ENCODE assay signal across 11 cellular contexts in the genomic region with DNA sequence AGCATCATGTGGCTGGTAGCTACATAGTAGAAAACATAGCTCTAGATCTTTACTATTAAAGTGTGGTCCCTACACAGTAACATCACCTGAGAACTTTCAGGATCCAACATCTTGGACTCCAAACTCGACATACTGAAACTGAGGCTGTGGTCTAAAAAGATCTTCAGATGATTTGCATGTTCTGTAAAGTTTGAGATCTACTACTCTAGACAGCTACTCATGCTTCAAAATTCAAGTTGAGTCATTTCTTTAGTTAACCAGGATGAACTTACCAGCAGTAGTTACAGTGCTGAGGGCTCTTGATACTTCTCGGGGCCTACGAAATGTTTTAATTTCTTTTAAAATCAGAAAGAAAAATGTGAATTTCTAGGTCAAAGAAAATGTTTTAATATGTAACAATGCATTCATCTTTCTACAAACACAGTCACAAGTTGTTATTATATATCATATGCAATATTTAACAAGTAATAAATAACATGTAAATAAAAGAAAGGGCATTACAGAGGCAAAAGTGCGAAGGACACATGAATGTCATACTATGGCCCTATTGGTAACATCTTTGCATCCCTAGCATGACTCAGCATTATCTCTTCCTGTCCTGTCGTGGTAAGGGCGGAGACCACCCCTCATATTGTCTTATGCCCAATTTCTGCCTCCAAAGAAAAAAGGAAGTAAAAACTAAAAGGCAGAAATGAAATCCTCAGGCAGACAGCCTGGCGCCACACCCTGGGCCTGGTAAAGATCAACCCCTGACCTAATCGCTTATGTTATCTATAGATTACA.
DNase-seq lines count a peak whose midpoint lies in the region; ATAC-seq, FAIRE-seq and TF ChIP-seq lines count a peak whose summit lies in the region.
"Had no signal": no experiment of that assay in that cellular context is flagged by ENCODE, and none has a peak within 500 bp of the region (broad histone marks: within the 10 kb centered on the region; RNA-seq: fewer than 3 reads in every experiment).

No MANE protein-coding gene starts in this region.

- CTCF ChIA-PET in H1 (lab: Charles Lee; ENCODE audit: partially characterized antibody), result no interaction called here
- CTCF ChIA-PET in activated CD8-positive, alpha-beta T cell treated with anti-CD3 and anti-CD28 coated beads for 36 hours (lab: Charles Lee), result no interaction called here

- H4K8ac ChIP-seq in H1 (ENCODE audit: extremely low read depth, insufficient read depth, low read length), result no peak overlapping the region

- H2BK5ac ChIP-seq in H1 (ENCODE audit: low read depth, low read length), result no peak overlapping the region

- no peak overlapping the region for H3K9ac ChIP-seq in H1 (replicated peaks in 1 of 4; ENCODE audit: extremely low read depth in 1 of 4, low read depth in 3 of 4, low read length in 3 of 4)

- peak; percentile 92 for ATAC-seq in GM18909 (IDR thresholded peaks at IDR 0.05; ENCODE audit: poor library complexity, unreplicated experiment)
- ATAC-seq in GM21825 (IDR thresholded peaks at IDR 0.05; ENCODE audit: unreplicated experiment), result peak; percentile 92
- ATAC-seq in HG03342 (IDR thresholded peaks at IDR 0.05; ENCODE audit: unreplicated experiment), result peak; percentile 93
- no peak for ATAC-seq in activated CD8-positive, alpha-beta T cell treated with anti-CD3 and anti-CD28 coated beads for 36 hours
- ATAC-seq: stimulated activated effector memory CD8-positive, alpha-beta T cell treated with anti-CD3 and anti-CD28 coated beads, Interleukin-12 subunit alpha, Interleukin-12 subunit beta, amount 100 ng/mL, for 72 hours had no signal

- H3K27ac ChIP-seq in H1 (ENCODE audit: low read depth, low read length), result no peak overlapping the region

- intact Hi-C loops in activated CD8-positive, alpha-beta T cell treated with anti-CD3 and anti-CD28 coated beads for 36 hours (cut with micrococcal nuclease), result no loop called here

- no peak overlapping the region for H3K4me3 ChIP-seq in H1 (ENCODE audit: extremely low read depth in 1 of 4, insufficient read depth in 2 of 4, low read depth in 3 of 4, low read length in 4 of 4)

- H3K14ac ChIP-seq in H1 (ENCODE audit: insufficient read length), result no peak overlapping the region

- H2BK120ac ChIP-seq in H1 (replicated peaks; ENCODE audit: low read depth, low read length), result no peak overlapping the region

- no peak overlapping the region for H4K5ac ChIP-seq in H1 (ENCODE audit: insufficient read length, low read depth, low read length)

- no peaks in the 10 kb centered on the region for H3K79me1 ChIP-seq in H1 (ENCODE audit: low read depth, low read length)

- 89% methylated on average over 8 of the region's 8 CpGs; no CpG with 5 or more reads in 1 of the 2 experiments for WGBS in H1 (ENCODE audit: extremely low coverage in 1 of 2, insufficient coverage in 1 of 2, insufficient read length in 1 of 2, insufficient replicate concordance in 2 of 2, low coverage in 1 of 2, low lambda C conversion rate in 2 of 2, missing lambda C conversion rate in 1 of 2), 2 experiments

- no peak overlapping the region for H3K4me3 Mint-ChIP-seq in T-helper 2 cell treated with Interferon-gamma antibody and Interleukin-4, amounts not matched to agents 5 μg/mL and 100 μg/mL, for 36 hours
- H3K4me3 Mint-ChIP-seq in activated CD8-positive, alpha-beta T cell treated with anti-CD3 and anti-CD28 coated beads for 36 hours, result no peak overlapping the region
- H3K4me3 Mint-ChIP-seq: stimulated activated effector memory CD8-positive, alpha-beta T cell treated with anti-CD3 and anti-CD28 coated beads, Interleukin-12 subunit alpha, Interleukin-12 subunit beta, amount 100 ng/mL, for 72 hours had no signal

- no peaks in the 10 kb centered on the region for H3K9me3 Mint-ChIP-seq in T-helper 2 cell treated with Interferon-gamma antibody and Interleukin-4, amounts not matched to agents 5 μg/mL and 100 μg/mL, for 36 hours
- no peaks in the 10 kb centered on the region for H3K9me3 Mint-ChIP-seq in activated CD8-positive, alpha-beta T cell treated with anti-CD3 and anti-CD28 coated beads for 36 hours

- no peak overlapping the region for H3K4ac ChIP-seq in H1 (replicated peaks; ENCODE audit: insufficient read length, low read depth, low read length)

- no peak for TF ChIP-seq CTCF in H1 (IDR thresholded peaks at IDR 0.05; ENCODE audit: control extremely low read depth in 1 of 3, insufficient read depth in 1 of 3, low read depth in 1 of 3, low read length in 3 of 3)
- no peak for TF ChIP-seq CTCF in activated CD8-positive, alpha-beta T cell treated with anti-CD3 and anti-CD28 coated beads for 36 hours (IDR thresholded peaks at IDR 0.05)

- H3K79me2 ChIP-seq in H1 (ENCODE audit: control insufficient read depth in 1 of 2, insufficient read depth in 2 of 2, low read length in 2 of 2), result no peaks in the 10 kb centered on the region

- H2BK20ac ChIP-seq in H1 (ENCODE audit: low read length), result no peak overlapping the region

- TF ChIP-seq EP300 in H1 (IDR thresholded peaks at IDR 0.05; ENCODE audit: borderline replicate concordance in 1 of 2, low read depth in 2 of 2, low read length in 2 of 2), result no peak

- H4K20me1 ChIP-seq in H1 (replicated peaks in 1 of 2; ENCODE audit: control insufficient read depth in 1 of 2, insufficient read depth in 2 of 2, low read length in 2 of 2), result no peaks in the 10 kb centered on the region

- no peaks in the 10 kb centered on the region for H3K36me3 ChIP-seq in H1 (ENCODE audit: control insufficient read depth in 2 of 4, insufficient read depth in 4 of 4, low read length in 3 of 4)

- no peak overlapping the region for H2BK12ac ChIP-seq in H1 (ENCODE audit: low read depth, low read length)

- H3K23me2 ChIP-seq in H1 (ENCODE audit: low read depth, low read length), result no peaks in the 10 kb centered on the region

- no peak overlapping the region for H2AFZ ChIP-seq in H1 (ENCODE audit: low read length)

- no peaks in the 10 kb centered on the region for H3K4me1 Mint-ChIP-seq in T-helper 2 cell treated with Interferon-gamma antibody and Interleukin-4, amounts not matched to agents 5 μg/mL and 100 μg/mL, for 36 hours (ENCODE audit: low read depth)
- H3K4me1 Mint-ChIP-seq in activated CD8-positive, alpha-beta T cell treated with anti-CD3 and anti-CD28 coated beads for 36 hours (ENCODE audit: low read depth), result no peaks in the 10 kb centered on the region
- H3K4me1 Mint-ChIP-seq: stimulated activated effector memory CD8-positive, alpha-beta T cell treated with anti-CD3 and anti-CD28 coated beads, Interleukin-12 subunit alpha, Interleukin-12 subunit beta, amount 100 ng/mL, for 72 hours had no signal

- DNase-seq in H1 (ENCODE audit: low read depth in 1 of 2, low spot score in 2 of 2), result no peak
- no peak for DNase-seq in T-helper 2 cell treated with Interferon-gamma antibody and Interleukin-4, amounts not matched to agents 5 μg/mL and 100 μg/mL, for 36 hours (ENCODE audit: low spot score)
- no peak for DNase-seq in activated CD8-positive, alpha-beta T cell treated with anti-CD3 and anti-CD28 coated beads for 36 hours
- no peak for DNase-seq in HK-2 (ENCODE audit: unreplicated experiment)
- DNase-seq: activated CD4-positive, CD25-positive, alpha-beta regulatory T cell; activated effector memory CD4-positive, alpha-beta T cell treated with anti-CD3 and anti-CD28 coated beads, Interleukin-2, amount 50 U/mL, for 16 hours; DMS 273 treated with DMSO at 0.1 percent for 48 hours had no signal

- no peak for TF ChIP-seq RAD21 in H1 (IDR thresholded peaks at IDR 0.05 in 1 of 2, conservative IDR thresholded peaks at IDR 0.05 in 1 of 2; ENCODE audit: low read depth in 2 of 2, low read length in 2 of 2)

- no peak overlapping the region for H3K23ac ChIP-seq in H1 (ENCODE audit: insufficient read length)

- no peak for FAIRE-seq in H1 (lab: Jason Lieb, UNC)

- H3K27me3 Mint-ChIP-seq in T-helper 2 cell treated with Interferon-gamma antibody and Interleukin-4, amounts not matched to agents 5 μg/mL and 100 μg/mL, for 36 hours (ENCODE audit: low read depth), result no peaks in the 10 kb centered on the region
- no peaks in the 10 kb centered on the region for H3K27me3 Mint-ChIP-seq in activated CD8-positive, alpha-beta T cell treated with anti-CD3 and anti-CD28 coated beads for 36 hours

- H3K4me1 ChIP-seq in H1 (replicated peaks in 1 of 4; ENCODE audit: control insufficient read depth in 3 of 4, insufficient read depth in 4 of 4, low read length in 3 of 4), result no peaks in the 10 kb centered on the region

- no peak overlapping the region for H3K18ac ChIP-seq in H1 (ENCODE audit: extremely low read depth, low read length)

- POLR2A ChIA-PET in H1 (lab: Charles Lee; ENCODE audit: partially characterized antibody), result no interaction called here
- POLR2A ChIA-PET in activated CD8-positive, alpha-beta T cell treated with anti-CD3 and anti-CD28 coated beads for 36 hours (lab: Charles Lee), result no interaction called here

- H3K36me3 Mint-ChIP-seq in T-helper 2 cell treated with Interferon-gamma antibody and Interleukin-4, amounts not matched to agents 5 μg/mL and 100 μg/mL, for 36 hours (ENCODE audit: low read depth), result no peaks in the 10 kb centered on the region
- H3K36me3 Mint-ChIP-seq in activated CD8-positive, alpha-beta T cell treated with anti-CD3 and anti-CD28 coated beads for 36 hours (ENCODE audit: low read depth), result no peaks in the 10 kb centered on the region
- H3K36me3 Mint-ChIP-seq: stimulated activated effector memory CD8-positive, alpha-beta T cell treated with anti-CD3 and anti-CD28 coated beads, Interleukin-12 subunit alpha, Interleukin-12 subunit beta, amount 100 ng/mL, for 72 hours had no signal

- H3K9me3 ChIP-seq in H1 (ENCODE audit: insufficient read depth in 2 of 2, low read depth in 1 of 2, low read length in 1 of 2), result no peaks in the 10 kb centered on the region

- H3K27me3 ChIP-seq in H1 (replicated peaks in 1 of 4; ENCODE audit: control insufficient read depth in 3 of 4, extremely low read depth in 1 of 4, insufficient read depth in 3 of 4, low read length in 3 of 4), result no peaks in the 10 kb centered on the region; a peak in 1 of 7 replicates

- no peak overlapping the region for H2AK5ac ChIP-seq in H1 (ENCODE audit: low read depth, low read length)

- no peak for TF ChIP-seq POLR2A in H1 (IDR thresholded peaks at IDR 0.05; ENCODE audit: control extremely low read depth in 1 of 2, low read depth in 2 of 2, low read length in 2 of 2)

- H2BK15ac ChIP-seq in H1 (ENCODE audit: low read length), result no peak overlapping the region

- H3K56ac ChIP-seq in H1 (replicated peaks; ENCODE audit: insufficient read length, low read depth, low read length), result no peak overlapping the region

- H3K4me2 ChIP-seq in H1 (ENCODE audit: insufficient read depth in 1 of 2, low read depth in 2 of 2, low read length in 2 of 2), result no peak overlapping the region

- H3K27ac Mint-ChIP-seq in T-helper 2 cell treated with Interferon-gamma antibody and Interleukin-4, amounts not matched to agents 5 μg/mL and 100 μg/mL, for 36 hours, result no peak overlapping the region
- no peak overlapping the region for H3K27ac Mint-ChIP-seq in activated CD8-positive, alpha-beta T cell treated with anti-CD3 and anti-CD28 coated beads for 36 hours
- H3K27ac Mint-ChIP-seq: stimulated activated effector memory CD8-positive, alpha-beta T cell treated with anti-CD3 and anti-CD28 coated beads, Interleukin-12 subunit alpha, Interleukin-12 subunit beta, amount 100 ng/mL, for 72 hours had no signal

- no peak overlapping the region for H4K91ac ChIP-seq in H1 (replicated peaks; ENCODE audit: insufficient read length, low read length)

TF ChIP-seq in H1, 55 proteins besides CTCF, POLR2A, EP300 and RAD21 (continues in another document):
- peak; percentile 87 for TF ChIP-seq BACH1 (IDR thresholded peaks at IDR 0.05; ENCODE audit: low read length)
- TF ChIP-seq KDM5A (IDR thresholded peaks at IDR 0.05; ENCODE audit: low read length), result no peak
